Comparison of ENCODE assay signal across 11 cellular contexts in the genomic region with DNA sequence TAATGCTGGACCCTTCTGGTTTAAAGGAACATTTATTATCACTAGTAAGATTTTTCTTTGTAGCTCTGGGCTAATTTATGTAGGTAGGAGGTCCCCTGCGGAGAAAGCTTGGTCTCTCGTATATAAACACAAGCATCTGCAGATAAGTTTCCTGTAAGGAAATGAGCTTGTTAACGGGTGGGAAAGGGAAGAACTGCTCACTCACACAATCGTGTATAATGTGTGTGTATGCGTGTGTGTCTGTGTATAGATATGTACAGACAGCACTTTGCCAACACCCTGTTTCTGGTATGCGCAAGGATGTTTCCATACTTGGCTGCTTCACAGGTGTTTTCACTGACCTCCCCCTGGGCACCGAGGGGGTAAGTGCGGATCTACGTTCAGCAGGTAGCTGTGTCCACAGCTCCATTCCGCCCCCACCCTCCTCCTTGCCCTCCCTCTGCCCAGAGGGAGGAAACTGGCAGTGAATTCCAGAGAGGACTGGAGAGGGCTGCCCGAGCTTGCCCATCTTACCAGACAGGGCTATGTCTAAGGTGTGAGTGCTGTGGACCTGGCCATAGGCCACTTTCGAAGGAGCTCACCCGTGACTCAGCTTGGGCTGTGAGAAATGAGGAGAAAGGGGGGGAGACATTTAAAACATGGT.
DNase-seq lines count a peak whose midpoint lies in the region; ATAC-seq and TF ChIP-seq lines count a peak whose summit lies in the region.
"Had no signal": no experiment of that assay in that cellular context is flagged by ENCODE, and none has a peak within 500 bp of the region (broad histone marks: within the 10 kb centered on the region; RNA-seq: fewer than 3 reads in every experiment).

No MANE protein-coding gene starts in this region.

- POLR2A ChIA-PET in HEK293 (lab: Yijun Ruan, JAX) (interaction anchor here (0.6 kb wide), 1 partner anchor 80 kb away, joined by 3 read pairs; no protein-coding TSS in a partner anchor), Panc1 (lab: Charles Lee) (no interaction called here)

- TF ChIP-seq POLR2A in gastrocnemius medialis (IDR thresholded peaks at IDR 0.05): no peak

- TF ChIP-seq CTCF in HEK293 (tag by site-specific recombination; IDR thresholded peaks at IDR 0.05): no peak
- no peak for TF ChIP-seq CTCF in Panc1 (IDR thresholded peaks at IDR 0.05)
- no peak for TF ChIP-seq CTCF in gastrocnemius medialis (IDR thresholded peaks at IDR 0.05 in 4 of 5, conservative IDR thresholded peaks at IDR 0.05 in 1 of 5)

- no TSS peak for BruUV-seq in Panc1 (replicated peaks; lab: Mats Ljungman, UMichigan)

- in situ Hi-C loops in Panc1 (cut with HindIII; ENCODE audit: low pct_unique_long_range_greater_than_20kb, low sequenced_read_pairs): no loop called here
- in situ Hi-C loops in gastrocnemius medialis (cut with MboI; ENCODE audit: low sequenced_read_pairs in 4 of 4): loop anchor here in 1 of 4 donors (25.0 kb wide), 1 partner anchor 139 kb away; no protein-coding TSS in a partner anchor

- H3K27ac ChIP-seq in HEK293 (ENCODE audit: extremely low read depth, low read depth, low read length) (no peak overlapping the region), Panc1 (ENCODE audit: low read length) (peak overlapping the region; percentile 41; the same call in 1 of the 2 replicates), gastrocnemius medialis (peak overlapping the region in 1 of 4 donors; percentile 18)
- H3K27ac ChIP-seq: dorsolateral prefrontal cortex had no signal

- no peaks in the 10 kb centered on the region for H3K9me3 ChIP-seq in HEK293 (ENCODE audit: control insufficient read depth, insufficient read depth, low read depth, low read length)
- H3K9me3 ChIP-seq in Panc1 (ENCODE audit: control insufficient read depth, insufficient read depth, low read depth, low read length): no peaks in the 10 kb centered on the region
- H3K9me3 ChIP-seq in gastrocnemius medialis: no peaks in the 10 kb centered on the region
- H3K9me3 ChIP-seq: SJSA1 had no signal

- DNase-seq in Panc1 (ENCODE audit: low read depth, low spot score) (no peak), gastrocnemius medialis (no peak), NK-92 (lab: John Stamatoyannopoulos, UW; ENCODE audit: unreplicated experiment) (no peak), NCI-H345 (lab: John Stamatoyannopoulos, UW) (no peak), occipital lobe (lab: John Stamatoyannopoulos, UW) (no peak)
- DNase-seq: activated gamma-delta T cell, NCI-H2107 had no signal

- CTCF ChIA-PET in HEK293 (lab: Yijun Ruan, JAX): interaction anchor here (0.5 to 2.1 kb wide), 3 partner anchors 28 to 216 kb away, joined by 3 to 6 read pairs (median 5); no protein-coding TSS in a partner anchor
- CTCF ChIA-PET in Panc1 (lab: Charles Lee): interaction anchor here (0.6 kb wide), 1 partner anchor 51 kb away, joined by 3 read pairs; no protein-coding TSS in a partner anchor

- H3K27me3 ChIP-seq in Panc1 (ENCODE audit: control insufficient read depth, insufficient read depth, low read length) (no peaks in the 10 kb centered on the region), gastrocnemius medialis (no peaks in the 10 kb centered on the region)
- H3K27me3 ChIP-seq: dorsolateral prefrontal cortex had no signal

- H3K36me3 ChIP-seq in HEK293 (ENCODE audit: control insufficient read depth in 2 of 2, insufficient read depth in 1 of 2, low read length in 2 of 2): no peaks in the 10 kb centered on the region
- H3K36me3 ChIP-seq in Panc1 (ENCODE audit: control insufficient read depth, insufficient read depth, low read length): no peaks in the 10 kb centered on the region
- no peaks in the 10 kb centered on the region for H3K36me3 ChIP-seq in gastrocnemius medialis
- H3K36me3 ChIP-seq: SJSA1 had no signal

- ATAC-seq in Panc1 (no peak), esophagus mucosa (peak; percentile 86), gastrocnemius medialis (peak; percentile 22 to 27)

- H3K4me3 ChIP-seq in HEK293 (ENCODE audit: low read depth, low read length) (no peak overlapping the region), Panc1 (ENCODE audit: low read depth in 2 of 2, low read length in 2 of 2) (no peak overlapping the region), gastrocnemius medialis (no peak overlapping the region)
- H3K4me3 ChIP-seq: dorsolateral prefrontal cortex, SJSA1 had no signal

- intact Hi-C loops in Panc1 (cut with micrococcal nuclease; ENCODE audit: unreplicated experiment) (no loop called here), gastrocnemius medialis (cut with DNase I; ENCODE audit: low total_unique reads) (no loop called here)

- no peaks in the 10 kb centered on the region for H3K4me1 ChIP-seq in HEK293 (ENCODE audit: control insufficient read depth, insufficient read depth, low read length)
- H3K4me1 ChIP-seq in Panc1 (ENCODE audit: control insufficient read depth, insufficient read depth, low read length): peaks cover 10% of the 10 kb centered on the region
- H3K4me1 ChIP-seq in gastrocnemius medialis: no peaks in the 10 kb centered on the region

TF ChIP-seq in HEK293, 187 proteins besides CTCF, POLR2A, EP300 and RAD21:
- TF ChIP-seq ZNF701 (tag by site-specific recombination; IDR thresholded peaks at IDR 0.05) (no peak), ZNF558 (tag by site-specific recombination; IDR thresholded peaks at IDR 0.05) (no peak), ZNF777 (tag by site-specific recombination; IDR thresholded peaks at IDR 0.05; ENCODE audit: borderline replicate concordance) (no peak), ZNF843 (tag by site-specific recombination; IDR thresholded peaks at IDR 0.05) (no peak)
- TF ChIP-seq, protein P1, sequence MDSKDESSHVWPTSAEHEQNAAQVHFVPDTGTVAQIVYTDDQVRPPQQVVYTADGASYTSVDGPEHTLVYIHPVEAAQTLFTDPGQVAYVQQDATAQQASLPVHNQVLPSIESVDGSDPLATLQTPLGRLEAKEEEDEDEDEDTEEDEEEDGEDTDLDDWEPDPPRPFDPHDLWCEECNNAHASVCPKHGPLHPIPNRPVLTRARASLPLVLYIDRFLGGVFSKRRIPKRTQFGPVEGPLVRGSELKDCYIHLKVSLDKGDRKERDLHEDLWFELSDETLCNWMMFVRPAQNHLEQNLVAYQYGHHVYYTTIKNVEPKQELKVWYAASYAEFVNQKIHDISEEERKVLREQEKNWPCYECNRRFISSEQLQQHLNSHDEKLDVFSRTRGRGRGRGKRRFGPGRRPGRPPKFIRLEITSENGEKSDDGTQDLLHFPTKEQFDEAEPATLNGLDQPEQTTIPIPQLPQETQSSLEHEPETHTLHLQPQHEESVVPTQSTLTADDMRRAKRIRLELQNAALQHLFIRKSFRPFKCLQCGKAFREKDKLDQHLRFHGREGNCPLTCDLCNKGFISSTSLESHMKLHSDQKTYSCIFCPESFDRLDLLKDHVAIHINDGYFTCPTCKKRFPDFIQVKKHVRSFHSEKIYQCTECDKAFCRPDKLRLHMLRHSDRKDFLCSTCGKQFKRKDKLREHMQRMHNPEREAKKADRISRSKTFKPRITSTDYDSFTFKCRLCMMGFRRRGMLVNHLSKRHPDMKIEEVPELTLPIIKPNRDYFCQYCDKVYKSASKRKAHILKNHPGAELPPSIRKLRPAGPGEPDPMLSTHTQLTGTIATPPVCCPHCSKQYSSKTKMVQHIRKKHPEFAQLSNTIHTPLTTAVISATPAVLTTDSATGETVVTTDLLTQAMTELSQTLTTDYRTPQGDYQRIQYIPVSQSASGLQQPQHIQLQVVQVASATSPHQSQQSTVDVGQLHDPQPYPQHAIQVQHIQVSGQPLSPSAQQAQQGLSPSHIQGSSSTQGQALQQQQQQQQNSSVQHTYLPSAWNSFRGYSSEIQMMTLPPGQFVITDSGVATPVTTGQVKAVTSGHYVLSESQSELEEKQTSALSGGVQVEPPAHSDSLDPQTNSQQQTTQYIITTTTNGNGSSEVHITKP (tag by site-specific recombination; IDR thresholded peaks at IDR 0.05): 0 out of 2 replicates have a peak, but pooled peaks have one; percentile 21
